ENCODE assay signal across 9 cellular contexts in genomic region chr9:94922098-94922607, GRCh38.
DNase-seq lines count a peak whose midpoint lies in the region; FAIRE-seq and TF ChIP-seq lines count a peak whose summit lies in the region.
"Had no signal": no experiment of that assay in that cellular context is flagged by ENCODE, and none has a peak within 500 bp of the region (broad histone marks: within the 10 kb centered on the region; RNA-seq: fewer than 3 reads in every experiment).

No MANE protein-coding gene starts in this region.

- H3K4me1 ChIP-seq in MM.1S (ENCODE audit: low read length) (peaks cover 19% of the 10 kb centered on the region), breast epithelium (peaks cover 8 to 12% of the 10 kb centered on the region in 2 donors), liver (ENCODE audit: control insufficient read depth in 4 of 4, insufficient read depth in 4 of 4, low read length in 3 of 4) (peaks cover 7 to 13% (median 11%) of the 10 kb centered on the region in 4 donors), transverse colon (peaks cover 20 to 53% (median 30%) of the 10 kb centered on the region in 4 donors)

- H3K36me3 ChIP-seq in MM.1S (replicated peaks; ENCODE audit: insufficient read depth, low read length) (no peaks in the 10 kb centered on the region), breast epithelium (no peaks in the 10 kb centered on the region), liver (ENCODE audit: control insufficient read depth in 4 of 4, insufficient read depth in 3 of 4, low read depth in 1 of 4, low read length in 3 of 4) (no peaks in the 10 kb centered on the region), transverse colon (no peaks in the 10 kb centered on the region)

- H3K4me3 ChIP-seq in MM.1S (ENCODE audit: low read length) (no peak overlapping the region; the same call in 1 of the 2 replicates), breast epithelium (no peak overlapping the region), liver (ENCODE audit: low read depth in 1 of 3, low read length in 3 of 3) (no peak overlapping the region), transverse colon (no peak overlapping the region)

- no peak for TF ChIP-seq POLR2A in breast epithelium (IDR thresholded peaks at IDR 0.05)
- TF ChIP-seq POLR2A in transverse colon (IDR thresholded peaks at IDR 0.05): no peak

- WGBS in liver: 59% methylated on average over 10 of the region's 10 CpGs
- 29 to 61% methylated on average over 1 to 10 of the region's 10 CpGs for WGBS in transverse colon (ENCODE audit: low coverage in 1 of 2), 2 donors

- no peaks in the 10 kb centered on the region for H3K9me2 ChIP-seq in MM.1S (replicated peaks; ENCODE audit: insufficient read depth, low read length)

- peak overlapping the region; percentile 59; the same call in 1 of the 2 replicates for H2AFZ ChIP-seq in MM.1S (ENCODE audit: low read length)

- H3K9ac ChIP-seq in MM.1S (ENCODE audit: low read length) (peak overlapping the region; percentile 44; the same call in 1 of the 2 replicates), liver (ENCODE audit: low read depth in 1 of 2, low read length in 2 of 2) (no peak overlapping the region)
- H3K9ac ChIP-seq: KMS-11 had no signal

- FAIRE-seq in frontal cortex (lab: Jason Lieb, UNC): no peak

- no peak for TF ChIP-seq CTCF in MM.1S (IDR thresholded peaks at IDR 0.05; ENCODE audit: low read length)
- no peak for TF ChIP-seq CTCF in breast epithelium (IDR thresholded peaks at IDR 0.05)
- no peak for TF ChIP-seq CTCF in liver (IDR thresholded peaks at IDR 0.05; ENCODE audit: low read depth, low read length, missing input control)
- no peak for TF ChIP-seq CTCF in transverse colon (IDR thresholded peaks at IDR 0.05)

- intact Hi-C loops in breast epithelium (cut with DNase I; ENCODE audit: low total_unique reads) (no loop called here), transverse colon (cut with DNase I; ENCODE audit: low total_unique reads) (no loop called here)

- no peak for DNase-seq in MM.1S
- DNase-seq in breast epithelium (ENCODE audit: low spot score in 2 of 2): peak in 1 of 2 donors; percentile 83
- no peak for DNase-seq in transverse colon
- no peak for DNase-seq in NCI-H1417 treated with DMSO at 0.1 percent for 48 hours (lab: John Stamatoyannopoulos, UW)
- no peak for DNase-seq in iPS-NIHi11 (ENCODE audit: low spot score)
- DNase-seq in NCI-H345 (lab: John Stamatoyannopoulos, UW): no peak
- no peak for DNase-seq in frontal cortex (ENCODE audit: low spot score in 2 of 2)

- no peaks in the 10 kb centered on the region for H3F3A ChIP-seq in MM.1S (ENCODE audit: insufficient read depth, low read length)

- peak in 1 of 2 donors; percentile 8 for TF ChIP-seq RAD21 in liver (IDR thresholded peaks at IDR 0.05)

- peak overlapping the region; percentile 66; the same call in 1 of the 2 replicates for H3K4me2 ChIP-seq in MM.1S (ENCODE audit: low read depth, low read length)
- H3K4me2 ChIP-seq: KMS-11 had no signal

- H3K27me3 ChIP-seq in MM.1S (replicated peaks; ENCODE audit: insufficient read depth, low read length) (no peaks in the 10 kb centered on the region), breast epithelium (no peaks in the 10 kb centered on the region), liver (ENCODE audit: control insufficient read depth in 4 of 4, insufficient read depth in 4 of 4, low read length in 3 of 4) (no peaks in the 10 kb centered on the region), transverse colon (no peaks in the 10 kb centered on the region)

- peak overlapping the region; percentile 54 for H3K27ac ChIP-seq in MM.1S (ENCODE audit: low read length)
- peak overlapping the region; percentile 78 to 83 for H3K27ac ChIP-seq in breast epithelium
- peak overlapping the region; percentile 34 to 50 for H3K27ac ChIP-seq in liver (ENCODE audit: low read depth in 1 of 2, low read length in 2 of 2)
- peak overlapping the region; percentile 75 to 84 (median 80) for H3K27ac ChIP-seq in transverse colon
- H3K27ac ChIP-seq: KMS-11 had no signal

- in situ Hi-C loops in transverse colon (cut with MboI; ENCODE audit: low pct_ligation_motif_present in 1 of 4, low pct_unique_long_range_greater_than_20kb in 1 of 4, low sequenced_read_pairs in 3 of 4): no loop called here

- no peaks in the 10 kb centered on the region for H4K20me1 ChIP-seq in MM.1S (ENCODE audit: insufficient read depth, low read length)

- no peaks in the 10 kb centered on the region for H3K79me2 ChIP-seq in MM.1S (ENCODE audit: low read length)

- TF ChIP-seq EP300 in transverse colon (IDR thresholded peaks at IDR 0.05; ENCODE audit: low read depth): no peak

- no peaks in the 10 kb centered on the region for H3K9me3 ChIP-seq in MM.1S (replicated peaks; ENCODE audit: insufficient read depth, low read length)
- H3K9me3 ChIP-seq in breast epithelium: no peaks in the 10 kb centered on the region
- H3K9me3 ChIP-seq in liver (ENCODE audit: control insufficient read depth in 4 of 4, low read length in 3 of 4): no peaks in the 10 kb centered on the region
- H3K9me3 ChIP-seq in transverse colon: no peaks in the 10 kb centered on the region

TF ChIP-seq in liver, 16 proteins besides CTCF, POLR2A, EP300 and RAD21:
- TF ChIP-seq YY1 (IDR thresholded peaks at IDR 0.05): no peak
- TF ChIP-seq ZBTB33 (IDR thresholded peaks at IDR 0.05): no peak
- no peak for TF ChIP-seq MAX (IDR thresholded peaks at IDR 0.05)
- no peak for TF ChIP-seq JUND (IDR thresholded peaks at IDR 0.05)
- TF ChIP-seq HNF4A (conservative IDR thresholded peaks at IDR 0.05): no peak
- TF ChIP-seq REST (IDR thresholded peaks at IDR 0.05): no peak
- TF ChIP-seq EGR1 (IDR thresholded peaks at IDR 0.05; ENCODE audit: low read depth in 2 of 2): no peak
- TF ChIP-seq SP1 (IDR thresholded peaks at IDR 0.05): no peak
- TF ChIP-seq FOXA2 (IDR thresholded peaks at IDR 0.05): no peak
- no peak for TF ChIP-seq GABPA (IDR thresholded peaks at IDR 0.05 in 1 of 2, conservative IDR thresholded peaks at IDR 0.05 in 1 of 2)
- no peak for TF ChIP-seq TAF1 (conservative IDR thresholded peaks at IDR 0.05)
- no peak for TF ChIP-seq HNF4G (IDR thresholded peaks at IDR 0.05)
- no peak for TF ChIP-seq NR2F2 (IDR thresholded peaks at IDR 0.05)
- no peak for TF ChIP-seq FOXA1 (IDR thresholded peaks at IDR 0.05)
- TF ChIP-seq RXRA (IDR thresholded peaks at IDR 0.05): no peak
- TF ChIP-seq ATF3 (IDR thresholded peaks at IDR 0.05): no peak
TF ChIP-seq in liver: peak in this region for 0.
